Comparison of ENCODE assay signal across 10 cellular contexts in the genomic region with DNA sequence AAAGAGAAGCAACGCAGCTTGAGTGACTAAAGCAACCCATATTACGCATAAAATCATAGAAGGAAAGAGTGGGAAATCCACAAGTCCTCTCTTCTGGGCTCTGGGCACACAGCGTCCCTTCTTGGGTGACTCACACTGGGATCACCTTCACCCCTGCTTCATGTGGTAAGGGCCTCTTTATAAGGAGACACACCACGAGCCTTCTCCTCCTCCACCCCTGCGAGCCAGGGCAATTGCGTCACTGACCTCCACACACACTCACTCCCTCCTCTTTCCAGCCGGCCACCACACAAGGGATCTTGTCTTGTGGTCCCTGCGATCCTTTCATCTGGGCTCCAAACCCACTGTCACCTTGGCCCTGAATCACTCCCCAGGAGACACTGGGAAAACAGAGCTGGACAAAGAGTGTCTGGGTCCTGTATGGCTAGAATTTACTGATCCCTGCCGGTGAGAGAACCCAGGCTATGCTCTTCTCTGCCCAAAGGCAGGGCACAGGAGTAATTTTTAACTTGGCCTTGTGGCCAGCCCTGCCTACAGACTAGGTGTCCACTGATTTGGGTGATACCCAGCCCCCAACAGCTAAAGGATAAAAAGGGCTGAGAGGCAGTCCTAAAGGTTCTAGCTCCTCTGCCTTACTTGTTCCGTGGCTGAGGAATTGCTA.
DNase-seq lines count a peak whose midpoint lies in the region; ATAC-seq lines count a peak whose summit lies in the region.
"Had no signal": no experiment of that assay in that cellular context is flagged by ENCODE, and none has a peak within 500 bp of the region (broad histone marks: within the 10 kb centered on the region; RNA-seq: fewer than 3 reads in every experiment).

No MANE protein-coding gene starts in this region.

- H3K27me3 ChIP-seq in adipocyte (replicated peaks; ENCODE audit: control insufficient read depth, insufficient read depth, low read length) = no peaks in the 10 kb centered on the region

- DNase-seq in stimulated activated naive CD4-positive, alpha-beta T cell treated with Interleukin-2 at 50 U/mL for 16 hours (lab: John Stamatoyannopoulos, UW) = peak; percentile 2
- no peak for DNase-seq in stimulated activated naive CD4-positive, alpha-beta T cell (lab: John Stamatoyannopoulos, UW)
- DNase-seq in adipocyte (ENCODE audit: low read depth) (peak; percentile 27), kidney tubule cell (ENCODE audit: low spot score) (peak; percentile 95), NCI-H146 treated with DMSO at 0.1 percent for 48 hours (lab: John Stamatoyannopoulos, UW; ENCODE audit: unreplicated experiment) (no peak), NCI-H2196 treated with DMSO at 0.1 percent for 48 hours (lab: John Stamatoyannopoulos, UW; ENCODE audit: unreplicated experiment) (no peak)
- DNase-seq: activated naive CD8-positive, alpha-beta T cell treated with anti-CD3 and anti-CD28 coated beads, Interleukin-2, amount 10 ng/mL, durations not matched to agents 7 days and 5 days; GDM1 had no signal

- H3K9ac ChIP-seq in adipocyte (ENCODE audit: low read length) = no peak overlapping the region

- ATAC-seq in GM18498 (IDR thresholded peaks at IDR 0.05; ENCODE audit: unreplicated experiment) = no peak
- ATAC-seq in GM19324 (IDR thresholded peaks at IDR 0.05; ENCODE audit: low FRiP score, unreplicated experiment) = no peak

- no peaks in the 10 kb centered on the region for H3K36me3 ChIP-seq in adipocyte (ENCODE audit: control insufficient read depth, insufficient read depth, low read length, severe bottlenecking)

- H3K4me1 ChIP-seq in adipocyte (ENCODE audit: control insufficient read depth, insufficient read depth, low read length) = peaks cover 18% of the 10 kb centered on the region

- no peaks in the 10 kb centered on the region for H3K9me3 ChIP-seq in adipocyte (ENCODE audit: control insufficient read depth, low read length)

- no peak overlapping the region for H3K4me3 ChIP-seq in adipocyte (ENCODE audit: low read length)

Comparison
In these comparisons a context has a peak if more than half of its experiments do, and no peak if none do; other contexts are left out.
1. DNase-seq: peak in stimulated activated naive CD4-positive, alpha-beta T cell treated with Interleukin-2 at 50 U/mL for 16 hours (single experiment), adipocyte (single experiment) and kidney tubule cell (single experiment); none in stimulated activated naive CD4-positive, alpha-beta T cell (0 of 6), NCI-H146 treated with DMSO at 0.1 percent for 48 hours (single experiment) and NCI-H2196 treated with DMSO at 0.1 percent for 48 hours (single experiment).